8 cellular contexts compared by ENCODE assay signal in genomic region chr17:32126746-32127145, GRCh38. TPM values are rescaled to one million over a fixed set of nuclear protein-coding genes. Genes with fewer than 3 reads are reported as not detected.
A peak's percentile ranks its signal among the peaks of the same experiment; 100 is the strongest.
DNase-seq lines count a peak whose midpoint lies in the region; ATAC-seq and TF ChIP-seq lines count a peak whose summit lies in the region.

No MANE protein-coding gene starts in this region.

- peak overlapping the region; percentile 99 for H3K4me3 ChIP-seq in CD8-positive, alpha-beta T cell (ENCODE audit: low read depth, low read length)
- H3K4me3 ChIP-seq in PC-3 (ENCODE audit: low read length) = peak overlapping the region; percentile 88; the same call in 1 of the 2 replicates
- H3K4me3 ChIP-seq in endodermal cell (ENCODE audit: low read length) = no peak overlapping the region
- no peak overlapping the region for H3K4me3 ChIP-seq in parathyroid adenoma (ENCODE audit: low read depth, low read length)

- no peaks in the 10 kb centered on the region for H3K27me3 ChIP-seq in CD8-positive, alpha-beta T cell (ENCODE audit: insufficient read depth, low read length)
- H3K27me3 ChIP-seq in PC-3 (ENCODE audit: low read length) (no peaks in the 10 kb centered on the region), endodermal cell (ENCODE audit: control insufficient read depth, insufficient read depth, low read length, poor library complexity, severe bottlenecking) (no peaks in the 10 kb centered on the region), parathyroid adenoma (ENCODE audit: control insufficient read depth, insufficient read depth, low read length) (no peaks in the 10 kb centered on the region)

- no peaks in the 10 kb centered on the region for H3K9me2 ChIP-seq in PC-3 (replicated peaks; ENCODE audit: low read length)

- H3K79me2 ChIP-seq in PC-3 (ENCODE audit: low read length) = no peaks in the 10 kb centered on the region
- H3K79me2 ChIP-seq in parathyroid adenoma = no peaks in the 10 kb centered on the region

- peak overlapping the region; percentile 98 for H2AFZ ChIP-seq in PC-3 (ENCODE audit: low read length)
- H2AFZ ChIP-seq in parathyroid adenoma = peak overlapping the region; percentile 76

- no peak for DNase-seq in CD8-positive, alpha-beta T cell
- no peak for DNase-seq in PC-3
- no peak for DNase-seq in endodermal cell
- DNase-seq in NCI-H446 (lab: John Stamatoyannopoulos, UW) = no peak
- no peak for DNase-seq in RPMI8226
- no peak for DNase-seq in hypothalamus (lab: John Stamatoyannopoulos, UW)

- no peaks in the 10 kb centered on the region for H3K36me3 ChIP-seq in CD8-positive, alpha-beta T cell (ENCODE audit: insufficient read depth, low read length)
- H3K36me3 ChIP-seq in PC-3 (ENCODE audit: low read depth, low read length) = no peaks in the 10 kb centered on the region
- H3K36me3 ChIP-seq in endodermal cell (ENCODE audit: control insufficient read depth, insufficient read depth, low read length) = no peaks in the 10 kb centered on the region
- H3K36me3 ChIP-seq in parathyroid adenoma (ENCODE audit: control insufficient read depth, insufficient read depth, low read length) = no peaks in the 10 kb centered on the region

- CTCF ChIA-PET in CD8-positive, alpha-beta T cell (lab: Charles Lee) = interaction anchor here (1.5 to 5.2 kb wide), 2 partner anchors 13 to 119 kb away, joined by 3 to 46 read pairs; no protein-coding TSS in a partner anchor
- CTCF ChIA-PET in PC-3 (lab: Charles Lee) = no interaction called here

- H3K4me1 ChIP-seq in CD8-positive, alpha-beta T cell (ENCODE audit: insufficient read depth, low read length) = peaks cover 21% of the 10 kb centered on the region
- H3K4me1 ChIP-seq in PC-3 (ENCODE audit: insufficient read depth, low read length) (peaks cover 7% of the 10 kb centered on the region; the same call in 1 of the 2 replicates), endodermal cell (ENCODE audit: control insufficient read depth, insufficient read depth, low read length) (peaks cover 3% of the 10 kb centered on the region), parathyroid adenoma (no peaks in the 10 kb centered on the region)

- 92 to 96% methylated on average over 8 of the region's 8 CpGs for WGBS in endodermal cell (ENCODE audit: insufficient coverage in 1 of 2, insufficient read length in 1 of 2), 2 experiments

- H3K9ac ChIP-seq in PC-3 (ENCODE audit: low read length) (no peak overlapping the region), endodermal cell (ENCODE audit: extremely low read depth, low read length, poor library complexity, severe bottlenecking) (no peak overlapping the region), parathyroid adenoma (no peak overlapping the region)

- H3K4me3 Mint-ChIP-seq in CD8-positive, alpha-beta T cell = peak overlapping the region; percentile 96
- peak overlapping the region; percentile 81 for H3K4me3 Mint-ChIP-seq in endodermal cell

- H4K20me1 ChIP-seq in PC-3 (ENCODE audit: low read length) = no peaks in the 10 kb centered on the region

- H3K4me2 ChIP-seq in PC-3 (ENCODE audit: low read length) (peak overlapping the region; percentile 87), parathyroid adenoma (ENCODE audit: low read length) (peak overlapping the region; percentile 57)

- BruUV-seq in PC-3 (replicated peaks; lab: Mats Ljungman, UMichigan) = no TSS peak

- H3K9me3 Mint-ChIP-seq in CD8-positive, alpha-beta T cell = no peaks in the 10 kb centered on the region
- H3K9me3 Mint-ChIP-seq in endodermal cell = peaks cover 14% of the 10 kb centered on the region

- peak overlapping the region; percentile 85 for H3K27ac ChIP-seq in CD8-positive, alpha-beta T cell (ENCODE audit: low read depth, low read length)
- H3K27ac ChIP-seq in PC-3 (ENCODE audit: low read length) (no peak overlapping the region), endodermal cell (ENCODE audit: low read depth, low read length) (no peak overlapping the region), parathyroid adenoma (peak overlapping the region; percentile 79)

- H3K27me3 Mint-ChIP-seq in CD8-positive, alpha-beta T cell (ENCODE audit: low read depth) = no peaks in the 10 kb centered on the region
- no peaks in the 10 kb centered on the region for H3K27me3 Mint-ChIP-seq in endodermal cell (ENCODE audit: insufficient read depth)

- H3K9me3 ChIP-seq in CD8-positive, alpha-beta T cell (ENCODE audit: low read length) = no peaks in the 10 kb centered on the region
- H3K9me3 ChIP-seq in PC-3 (ENCODE audit: low read length) (no peaks in the 10 kb centered on the region), endodermal cell (ENCODE audit: control insufficient read depth, low read length) (peaks cover 6% of the 10 kb centered on the region), parathyroid adenoma (ENCODE audit: control insufficient read depth, low read length) (no peaks in the 10 kb centered on the region)

- peaks cover 4% of the 10 kb centered on the region for H3K36me3 Mint-ChIP-seq in CD8-positive, alpha-beta T cell
- H3K36me3 Mint-ChIP-seq in endodermal cell (ENCODE audit: low read depth) = no peaks in the 10 kb centered on the region

- peak overlapping the region; percentile 98 for H3K27ac Mint-ChIP-seq in CD8-positive, alpha-beta T cell
- no peak overlapping the region for H3K27ac Mint-ChIP-seq in endodermal cell

- intact Hi-C loops in CD8-positive, alpha-beta T cell (cut with DNase I, micrococcal nuclease) = loop anchor here in 1 of 2 experiments (2.0 to 5.0 kb wide), 2 partner anchors 16 to 44 kb away; partner anchors contain the start of gene RHOT1
- intact Hi-C loops in PC-3 (cut with micrococcal nuclease) = no loop called here

- POLR2A ChIA-PET in CD8-positive, alpha-beta T cell (lab: Charles Lee) = interaction anchor here (0.6 to 2.6 kb wide), 6 partner anchors 12 to 808 kb away, joined by 3 to 12 read pairs (median 4); partner anchors contain the start of gene RHOT1
- POLR2A ChIA-PET in PC-3 (lab: Charles Lee; ENCODE audit: unreplicated experiment) = no interaction called here

- ATAC-seq in CD8-positive, alpha-beta T cell = no peak
- ATAC-seq in PC-3 (no peak), GM21723 (IDR thresholded peaks at IDR 0.05; ENCODE audit: unreplicated experiment) (no peak)

- TF ChIP-seq CTCF in CD8-positive, alpha-beta T cell (IDR thresholded peaks at IDR 0.05) = no peak
- TF ChIP-seq CTCF in PC-3 (conservative IDR thresholded peaks at IDR 0.05; ENCODE audit: low read depth, low read length) (no peak), endodermal cell (conservative IDR thresholded peaks at IDR 0.05) (no peak), parathyroid adenoma (IDR thresholded peaks at IDR 0.05) (no peak)

- peaks cover 22% of the 10 kb centered on the region for H3K4me1 Mint-ChIP-seq in CD8-positive, alpha-beta T cell (ENCODE audit: low read depth)
- peaks cover 6% of the 10 kb centered on the region for H3K4me1 Mint-ChIP-seq in endodermal cell

- no peaks in the 10 kb centered on the region for H3F3A ChIP-seq in PC-3 (ENCODE audit: low read length, unreplicated experiment)

RNA-seq across cellular contexts. Expression of gene RHOT1, which starts 15.6 kb away (rescaled TPM):
- 10 to 100 TPM; 13.1 to 15.4 TPM for total RNA-seq in CD8-positive, alpha-beta T cell
- total RNA-seq in PC-3 (2014; rRNA removed) (20.9 and 22.3 TPM in 2 replicates), endodermal cell (10 to 100 TPM; 30.0 to 35.7 TPM)
- 47.5 TPM for polyA plus RNA-seq in endodermal cell (2013, experiment 1 of 2)
- polyA plus RNA-seq in endodermal cell (2013, experiment 2 of 2) = 44.7 TPM

Comparison
In these comparisons a context has a peak if more than half of its experiments do, and no peak if none do; other contexts are left out.
1. H3K27ac ChIP-seq: peak in CD8-positive, alpha-beta T cell (single experiment) and parathyroid adenoma (single experiment); none in PC-3 (single experiment) and endodermal cell (single experiment).
2. H3K4me3 ChIP-seq: peak in CD8-positive, alpha-beta T cell (single experiment) and PC-3 (single experiment); none in endodermal cell (single experiment) and parathyroid adenoma (single experiment).